Comparison of ENCODE assay signal across 8 cellular contexts in the genomic region with DNA sequence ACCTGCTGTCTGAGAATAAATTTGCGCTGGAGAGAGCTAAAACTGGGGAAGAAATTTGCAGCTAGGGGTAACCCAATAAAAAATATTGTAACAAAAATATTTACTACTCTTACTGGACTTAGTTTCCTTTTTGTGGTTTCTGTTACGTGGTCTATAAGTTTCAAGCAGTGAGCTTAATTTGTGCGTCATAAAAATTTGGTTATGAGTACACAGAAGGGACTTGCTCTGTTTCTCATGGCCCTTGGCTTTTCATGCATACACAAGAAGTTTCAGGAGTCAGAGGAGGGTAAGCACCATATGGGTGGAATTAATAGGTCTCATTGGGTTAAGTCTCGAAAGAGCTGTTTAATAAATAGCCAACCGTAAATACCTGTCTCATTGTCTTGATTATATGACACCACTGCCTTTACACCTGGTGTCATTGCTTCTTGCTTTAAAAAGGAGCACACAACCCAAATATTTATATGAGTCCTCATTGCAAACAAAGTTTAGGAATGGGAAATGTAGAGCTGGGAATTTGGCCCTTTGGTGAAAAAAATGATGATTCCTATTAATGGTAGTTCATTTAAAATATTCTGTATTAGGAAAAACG. TPM values are rescaled to one million over a fixed set of nuclear protein-coding genes. Genes with fewer than 3 reads are reported as not detected.
DNase-seq lines count a peak whose midpoint lies in the region; ATAC-seq and TF ChIP-seq lines count a peak whose summit lies in the region.

No MANE protein-coding gene starts in this region.

- H3K27ac ChIP-seq in A673 (ENCODE audit: low read depth, low read length, poor library complexity, severe bottlenecking): peak overlapping the region; percentile 90
- no peak overlapping the region for H3K27ac ChIP-seq in iPS DF 6.9 (ENCODE audit: low read length)
- peak overlapping the region; percentile 25 for H3K27ac ChIP-seq in stomach smooth muscle (ENCODE audit: low read length)

- peak overlapping the region; percentile 81 for H3K27ac Mint-ChIP-seq in T-helper 1 cell treated with Interleukin-12 subunit alpha and Interleukin-12 subunit beta and Interleukin-4 antibody, amounts not matched to agents 30 μg/mL and 1 μg/mL, for 36 hours

- peaks cover 4% of the 10 kb centered on the region for H3K36me3 Mint-ChIP-seq in T-helper 1 cell treated with Interleukin-12 subunit alpha and Interleukin-12 subunit beta and Interleukin-4 antibody, amounts not matched to agents 30 μg/mL and 1 μg/mL, for 36 hours (ENCODE audit: low read depth)

- peaks cover 11% of the 10 kb centered on the region for H3K27me3 Mint-ChIP-seq in T-helper 1 cell treated with Interleukin-12 subunit alpha and Interleukin-12 subunit beta and Interleukin-4 antibody, amounts not matched to agents 30 μg/mL and 1 μg/mL, for 36 hours (ENCODE audit: low read depth)

- peak overlapping the region; percentile 6 to 83 for H3K9ac ChIP-seq in stomach smooth muscle (ENCODE audit: low read length in 2 of 2)

- H3K27me3 ChIP-seq in A673 (replicated peaks; ENCODE audit: insufficient read depth, low read depth, low read length, poor library complexity) (no peaks in the 10 kb centered on the region), iPS DF 6.9 (ENCODE audit: control insufficient read depth, insufficient read depth, low read length) (no peaks in the 10 kb centered on the region), stomach smooth muscle (ENCODE audit: control insufficient read depth in 1 of 2, insufficient read depth in 2 of 2, low read length in 2 of 2) (no peaks in the 10 kb centered on the region)

- DNase-seq in A673 (ENCODE audit: low spot score) (no peak), iPS DF 6.9 (ENCODE audit: low read depth, low spot score) (no peak), cerebellum (ENCODE audit: low spot score) (no peak), 8988T (no peak)

- H3K36me3 ChIP-seq in A673 (ENCODE audit: insufficient read depth, low read length, poor library complexity, severe bottlenecking) (no peaks in the 10 kb centered on the region), iPS DF 6.9 (ENCODE audit: control insufficient read depth, insufficient read depth, low read length) (no peaks in the 10 kb centered on the region), stomach smooth muscle (ENCODE audit: control insufficient read depth in 2 of 2, insufficient read depth in 2 of 2, low read length in 2 of 2) (no peaks in the 10 kb centered on the region)

- no peaks in the 10 kb centered on the region for H3K9me3 Mint-ChIP-seq in T-helper 1 cell treated with Interleukin-12 subunit alpha and Interleukin-12 subunit beta and Interleukin-4 antibody, amounts not matched to agents 30 μg/mL and 1 μg/mL, for 36 hours

- CTCF ChIA-PET in A673 (lab: Charles Lee): no interaction called here

- WGBS in iPS DF 6.9 (ENCODE audit: insufficient coverage, insufficient read length): no CpG with 5 or more reads among the region's 6 CpGs

- BruUV-seq in A673 (replicated peaks; lab: Mats Ljungman, UMichigan): no TSS peak

- H3K4me3 Mint-ChIP-seq in T-helper 1 cell treated with Interleukin-12 subunit alpha and Interleukin-12 subunit beta and Interleukin-4 antibody, amounts not matched to agents 30 μg/mL and 1 μg/mL, for 36 hours: peak overlapping the region; percentile 88

- no peaks in the 10 kb centered on the region for H3K9me3 ChIP-seq in A673 (ENCODE audit: low read depth, low read length, poor library complexity, severe bottlenecking)
- H3K9me3 ChIP-seq in iPS DF 6.9 (ENCODE audit: control insufficient read depth, insufficient read depth, low read length): no peaks in the 10 kb centered on the region
- H3K9me3 ChIP-seq in stomach smooth muscle (ENCODE audit: control insufficient read depth in 2 of 2, low read length in 2 of 2): no peaks in the 10 kb centered on the region

- no peak for TF ChIP-seq CTCF in A673 (conservative IDR thresholded peaks at IDR 0.05; ENCODE audit: low read depth, low read length)

- peak; percentile 79 for ATAC-seq in GM18861 (IDR thresholded peaks at IDR 0.05; ENCODE audit: unreplicated experiment)
- ATAC-seq in HG03025 (IDR thresholded peaks at IDR 0.05; ENCODE audit: low FRiP score, unreplicated experiment): peak; percentile 58

- intact Hi-C loops in A673 (cut with micrococcal nuclease; ENCODE audit: unreplicated experiment): no loop called here

- POLR2A ChIA-PET in A673 (lab: Charles Lee; ENCODE audit: low non-redundant PET): no interaction called here

- H3K4me1 ChIP-seq in A673 (ENCODE audit: insufficient read depth, low read length, poor library complexity, severe bottlenecking) (peaks cover 61% of the 10 kb centered on the region), iPS DF 6.9 (ENCODE audit: control insufficient read depth, insufficient read depth, low read length) (0 out of 2 replicates have a peak, but pooled peaks cover 2% of the 10 kb centered on the region), stomach smooth muscle (ENCODE audit: control insufficient read depth, insufficient read depth, low read length) (peaks cover 38% of the 10 kb centered on the region)

- H3K4me3 ChIP-seq in A673 (ENCODE audit: low read depth, low read length, poor library complexity, severe bottlenecking) (peak overlapping the region; percentile 81), iPS DF 6.9 (ENCODE audit: low read length) (peak overlapping the region; percentile 54; the same call in 1 of the 2 replicates), stomach smooth muscle (ENCODE audit: low read length in 2 of 2) (peak overlapping the region; percentile 95 to 97)

- H3K4me1 Mint-ChIP-seq in T-helper 1 cell treated with Interleukin-12 subunit alpha and Interleukin-12 subunit beta and Interleukin-4 antibody, amounts not matched to agents 30 μg/mL and 1 μg/mL, for 36 hours (ENCODE audit: low read depth): peaks cover 37% of the 10 kb centered on the region

RNA-seq across cellular contexts. Expression of gene BACH1, which starts 1.9 kb away (rescaled TPM):
- total RNA-seq in A673 (2021): 99.5 and 103 TPM in 2 replicates
- total RNA-seq in cerebellum: 116 TPM
